25 cellular contexts compared by ENCODE assay signal in genomic region chrX:13687203-13687602, GRCh38. TPM values are rescaled to one million over a fixed set of nuclear protein-coding genes. Genes with fewer than 3 reads are reported as not detected.
DNase-seq lines count a peak whose midpoint lies in the region; ATAC-seq, FAIRE-seq and TF ChIP-seq lines count a peak whose summit lies in the region.
"Had no signal": no experiment of that assay in that cellular context is flagged by ENCODE, and none has a peak within 500 bp of the region (broad histone marks: within the 10 kb centered on the region; RNA-seq: fewer than 3 reads in every experiment).

No MANE protein-coding gene starts in this region.

- no peak for DNase-seq in activated CD4-positive, alpha-beta T cell treated with anti-CD3 and anti-CD28 coated beads for 36 hours
- DNase-seq in activated CD4-positive, alpha-beta T cell treated with anti-CD3 and anti-CD28 coated beads, Interleukin-2, amount 50 U/mL, for 48 hours: no peak
- DNase-seq in GM18507 (ENCODE audit: extremely low spot score, insufficient read length, low read depth) (no peak), thyroid gland (no peak), superior temporal gyrus (ENCODE audit: extremely low spot score) (no peak)
- no peak for DNase-seq in activated T-helper 2 cell treated with anti-CD3 and anti-CD28 coated beads, Interferon-gamma antibody, Interleukin-2, Interleukin-4, amounts not matched to agents 10 μg/mL and 5 μg/mL and 100 μg/mL, durations not matched to agents 14 hours and 24 hours and 36 hours (ENCODE audit: low spot score)
- DNase-seq in stimulated activated effector memory CD8-positive, alpha-beta T cell treated with anti-CD3 and anti-CD28 coated beads, Interleukin-12 subunit alpha, Interleukin-12 subunit beta, amount 100 ng/mL, for 72 hours (ENCODE audit: low spot score in 2 of 2): no peak
- DNase-seq: 8988T; activated gamma-delta T cell; AML-193; aorta; GDM1; NCI-H1694 treated with DMSO at 0.1 percent for 48 hours; NCI-H526; right cardiac atrium; spleen; stimulated activated CD4-positive, alpha-beta T cell treated with anti-CD3 and anti-CD28 coated beads, Interleukin-4, amount 100 ng/mL, for 1 hour; stimulated activated naive CD4-positive, alpha-beta T cell treated with Interleukin-2 at 50 U/mL for 16 hours had no signal

- H3K4me1 ChIP-seq in thyroid gland: peaks cover 4% of the 10 kb centered on the region in 2 donors
- H3K4me1 ChIP-seq: parathyroid adenoma had no signal

- FAIRE-seq in GM18507 (lab: Jason Lieb, UNC): peak; percentile 49
- FAIRE-seq: endometrium, H1, keratinocyte had no signal

- CTCF ChIA-PET in activated CD4-positive, alpha-beta T cell treated with anti-CD3 and anti-CD28 coated beads for 36 hours (lab: Charles Lee): interaction anchor here (0.7 to 2.8 kb wide), 5 partner anchors 17 to 180 kb away, joined by 3 to 10 read pairs (median 5); partner anchors contain the start of genes OFD1 and TRAPPC2

- TF ChIP-seq POLR2A in thyroid gland (IDR thresholded peaks at IDR 0.05): no peak

- H3K9me3 Mint-ChIP-seq in activated CD4-positive, alpha-beta T cell treated with anti-CD3 and anti-CD28 coated beads for 36 hours (ENCODE audit: low read depth): no peaks in the 10 kb centered on the region
- no peaks in the 10 kb centered on the region for H3K9me3 Mint-ChIP-seq in activated T-helper 2 cell treated with anti-CD3 and anti-CD28 coated beads, Interferon-gamma antibody, Interleukin-2, Interleukin-4, amounts not matched to agents 10 μg/mL and 5 μg/mL and 100 μg/mL, durations not matched to agents 14 hours and 24 hours and 36 hours
- H3K9me3 Mint-ChIP-seq in stimulated activated effector memory CD8-positive, alpha-beta T cell treated with anti-CD3 and anti-CD28 coated beads, Interleukin-12 subunit alpha, Interleukin-12 subunit beta, amount 100 ng/mL, for 72 hours: no peaks in the 10 kb centered on the region
- H3K9me3 Mint-ChIP-seq: dendritic cell treated with granulocyte-macrophage colony-stimulating factor and Interleukin-4, amounts not matched to agents 40 ng/mL and 50 ng/mL, for 4 days had no signal

- no peak overlapping the region for H3K27ac ChIP-seq in thyroid gland
- H3K27ac ChIP-seq: parathyroid adenoma, tibial nerve had no signal

- H3K9me3 ChIP-seq in thyroid gland: no peaks in the 10 kb centered on the region
- H3K9me3 ChIP-seq: tibial nerve had no signal

- peaks cover 9% of the 10 kb centered on the region for H3K36me3 Mint-ChIP-seq in activated CD4-positive, alpha-beta T cell treated with anti-CD3 and anti-CD28 coated beads for 36 hours (ENCODE audit: low read depth)
- peaks cover 3% of the 10 kb centered on the region for H3K36me3 Mint-ChIP-seq in activated T-helper 2 cell treated with anti-CD3 and anti-CD28 coated beads, Interferon-gamma antibody, Interleukin-2, Interleukin-4, amounts not matched to agents 10 μg/mL and 5 μg/mL and 100 μg/mL, durations not matched to agents 14 hours and 24 hours and 36 hours (ENCODE audit: low read depth)
- peaks cover 13% of the 10 kb centered on the region for H3K36me3 Mint-ChIP-seq in stimulated activated effector memory CD8-positive, alpha-beta T cell treated with anti-CD3 and anti-CD28 coated beads, Interleukin-12 subunit alpha, Interleukin-12 subunit beta, amount 100 ng/mL, for 72 hours

- H3K4me3 Mint-ChIP-seq in activated CD4-positive, alpha-beta T cell treated with anti-CD3 and anti-CD28 coated beads for 36 hours: no peak overlapping the region
- H3K4me3 Mint-ChIP-seq in activated T-helper 2 cell treated with anti-CD3 and anti-CD28 coated beads, Interferon-gamma antibody, Interleukin-2, Interleukin-4, amounts not matched to agents 10 μg/mL and 5 μg/mL and 100 μg/mL, durations not matched to agents 14 hours and 24 hours and 36 hours (ENCODE audit: low read depth): peak overlapping the region; percentile 10
- no peak overlapping the region for H3K4me3 Mint-ChIP-seq in stimulated activated effector memory CD8-positive, alpha-beta T cell treated with anti-CD3 and anti-CD28 coated beads, Interleukin-12 subunit alpha, Interleukin-12 subunit beta, amount 100 ng/mL, for 72 hours
- H3K4me3 Mint-ChIP-seq: dendritic cell treated with granulocyte-macrophage colony-stimulating factor and Interleukin-4, amounts not matched to agents 40 ng/mL and 50 ng/mL, for 4 days had no signal

- no peak overlapping the region for H3K4me3 ChIP-seq in thyroid gland (replicated peaks in 1 of 3)
- H3K4me3 ChIP-seq: spleen, tibial nerve had no signal

- H3K27ac Mint-ChIP-seq in activated CD4-positive, alpha-beta T cell treated with anti-CD3 and anti-CD28 coated beads for 36 hours: peak overlapping the region; percentile 97
- H3K27ac Mint-ChIP-seq in activated T-helper 2 cell treated with anti-CD3 and anti-CD28 coated beads, Interferon-gamma antibody, Interleukin-2, Interleukin-4, amounts not matched to agents 10 μg/mL and 5 μg/mL and 100 μg/mL, durations not matched to agents 14 hours and 24 hours and 36 hours: peak overlapping the region; percentile 83
- peak overlapping the region; percentile 91 for H3K27ac Mint-ChIP-seq in stimulated activated effector memory CD8-positive, alpha-beta T cell treated with anti-CD3 and anti-CD28 coated beads, Interleukin-12 subunit alpha, Interleukin-12 subunit beta, amount 100 ng/mL, for 72 hours
- H3K27ac Mint-ChIP-seq: dendritic cell treated with granulocyte-macrophage colony-stimulating factor and Interleukin-4, amounts not matched to agents 40 ng/mL and 50 ng/mL, for 4 days had no signal

- no peaks in the 10 kb centered on the region for H3K36me3 ChIP-seq in thyroid gland
- H3K36me3 ChIP-seq: spleen, tibial nerve had no signal

- WGBS in thyroid gland, 2 donors: 90 to 97% methylated on average over 1 of the region's 1 CpG

- ATAC-seq in activated CD4-positive, alpha-beta T cell treated with anti-CD3 and anti-CD28 coated beads for 36 hours: no peak
- no peak for ATAC-seq in stimulated activated effector memory CD8-positive, alpha-beta T cell treated with anti-CD3 and anti-CD28 coated beads, Interleukin-12 subunit alpha, Interleukin-12 subunit beta, amount 100 ng/mL, for 72 hours
- no peak for ATAC-seq in HG03097 (IDR thresholded peaks at IDR 0.05; ENCODE audit: low FRiP score, unreplicated experiment)
- ATAC-seq: right cardiac atrium had no signal

- no peaks in the 10 kb centered on the region for H3K27me3 Mint-ChIP-seq in activated CD4-positive, alpha-beta T cell treated with anti-CD3 and anti-CD28 coated beads for 36 hours
- no peaks in the 10 kb centered on the region for H3K27me3 Mint-ChIP-seq in activated T-helper 2 cell treated with anti-CD3 and anti-CD28 coated beads, Interferon-gamma antibody, Interleukin-2, Interleukin-4, amounts not matched to agents 10 μg/mL and 5 μg/mL and 100 μg/mL, durations not matched to agents 14 hours and 24 hours and 36 hours (ENCODE audit: low read depth)
- H3K27me3 Mint-ChIP-seq: dendritic cell treated with granulocyte-macrophage colony-stimulating factor and Interleukin-4, amounts not matched to agents 40 ng/mL and 50 ng/mL, for 4 days had no signal

- peaks cover 47% of the 10 kb centered on the region for H3K4me1 Mint-ChIP-seq in activated CD4-positive, alpha-beta T cell treated with anti-CD3 and anti-CD28 coated beads for 36 hours
- peaks cover 33% of the 10 kb centered on the region for H3K4me1 Mint-ChIP-seq in activated T-helper 2 cell treated with anti-CD3 and anti-CD28 coated beads, Interferon-gamma antibody, Interleukin-2, Interleukin-4, amounts not matched to agents 10 μg/mL and 5 μg/mL and 100 μg/mL, durations not matched to agents 14 hours and 24 hours and 36 hours (ENCODE audit: low read depth)
- H3K4me1 Mint-ChIP-seq in stimulated activated effector memory CD8-positive, alpha-beta T cell treated with anti-CD3 and anti-CD28 coated beads, Interleukin-12 subunit alpha, Interleukin-12 subunit beta, amount 100 ng/mL, for 72 hours: peaks cover 34% of the 10 kb centered on the region

- POLR2A ChIA-PET in activated CD4-positive, alpha-beta T cell treated with anti-CD3 and anti-CD28 coated beads for 36 hours (lab: Charles Lee): interaction anchor here (0.6 kb wide), 1 partner anchor 176 kb away, joined by 5 read pairs; no protein-coding TSS in a partner anchor

- TF ChIP-seq CTCF in thyroid gland (IDR thresholded peaks at IDR 0.05): no peak

- intact Hi-C loops in activated CD4-positive, alpha-beta T cell treated with anti-CD3 and anti-CD28 coated beads for 36 hours (cut with DNase I, micrococcal nuclease): loop anchor here in 1 of 2 experiments (1.0 to 10.0 kb wide), 3 partner anchors 18 to 730 kb away; no protein-coding TSS in a partner anchor
- intact Hi-C loops in activated T-helper 2 cell treated with anti-CD3 and anti-CD28 coated beads, Interferon-gamma antibody, Interleukin-2, Interleukin-4, amounts not matched to agents 10 μg/mL and 5 μg/mL and 100 μg/mL, durations not matched to agents 14 hours and 24 hours and 36 hours (cut with micrococcal nuclease): no loop called here
- intact Hi-C loops in thyroid gland (cut with DNase I): no loop called here

- H3K27me3 ChIP-seq in thyroid gland: no peaks in the 10 kb centered on the region

RNA-seq across cellular contexts. Expression of gene RAB9A, which starts 1.7 kb away (rescaled TPM):
- total RNA-seq in activated CD4-positive, alpha-beta T cell treated with anti-CD3 and anti-CD28 coated beads for 36 hours: 10 to 100 TPM; 24.9 to 31.4 TPM
- total RNA-seq in activated T-helper 2 cell treated with anti-CD3 and anti-CD28 coated beads, Interferon-gamma antibody, Interleukin-2, Interleukin-4, amounts not matched to agents 10 μg/mL and 5 μg/mL and 100 μg/mL, durations not matched to agents 14 hours and 24 hours and 36 hours: 13.0 and 14.6 TPM in 2 replicates
- total RNA-seq in thyroid gland: 10 to 100 TPM; 29.5 to 47.0 (median 36.0) TPM

RNA-seq across cellular contexts. Expression of gene TCEANC, which starts 34.3 kb away (rescaled TPM):
- total RNA-seq in activated CD4-positive, alpha-beta T cell treated with anti-CD3 and anti-CD28 coated beads for 36 hours: 1 to 10 TPM; 1.9 to 2.3 TPM
- 2.5 and 2.8 TPM in 2 replicates for total RNA-seq in activated T-helper 2 cell treated with anti-CD3 and anti-CD28 coated beads, Interferon-gamma antibody, Interleukin-2, Interleukin-4, amounts not matched to agents 10 μg/mL and 5 μg/mL and 100 μg/mL, durations not matched to agents 14 hours and 24 hours and 36 hours
- 1 to 10 TPM; 4.5 to 8.6 (median 6.4) TPM for total RNA-seq in thyroid gland

RNA-seq across cellular contexts. Expression of gene TRAPPC2, which starts 47.2 kb away (rescaled TPM):
- 10 to 100 TPM; 10.3 to 16.4 TPM for total RNA-seq in activated CD4-positive, alpha-beta T cell treated with anti-CD3 and anti-CD28 coated beads for 36 hours
- 14.7 and 15.2 TPM in 2 replicates for total RNA-seq in activated T-helper 2 cell treated with anti-CD3 and anti-CD28 coated beads, Interferon-gamma antibody, Interleukin-2, Interleukin-4, amounts not matched to agents 10 μg/mL and 5 μg/mL and 100 μg/mL, durations not matched to agents 14 hours and 24 hours and 36 hours
- total RNA-seq in thyroid gland: 10 to 100 TPM; 18.9 to 27.7 (median 22.1) TPM

RNA-seq across cellular contexts. Expression of gene OFD1, which starts 47.3 kb away (rescaled TPM):
- 10 to 100 TPM; 28.0 to 32.4 TPM for total RNA-seq in activated CD4-positive, alpha-beta T cell treated with anti-CD3 and anti-CD28 coated beads for 36 hours
- total RNA-seq in activated T-helper 2 cell treated with anti-CD3 and anti-CD28 coated beads, Interferon-gamma antibody, Interleukin-2, Interleukin-4, amounts not matched to agents 10 μg/mL and 5 μg/mL and 100 μg/mL, durations not matched to agents 14 hours and 24 hours and 36 hours: 21.0 and 23.4 TPM in 2 replicates
- 10 to 100 TPM; 33.6 to 46.0 (median 43.5) TPM for total RNA-seq in thyroid gland
